33 cellular contexts compared by ENCODE assay signal in the genomic region with DNA sequence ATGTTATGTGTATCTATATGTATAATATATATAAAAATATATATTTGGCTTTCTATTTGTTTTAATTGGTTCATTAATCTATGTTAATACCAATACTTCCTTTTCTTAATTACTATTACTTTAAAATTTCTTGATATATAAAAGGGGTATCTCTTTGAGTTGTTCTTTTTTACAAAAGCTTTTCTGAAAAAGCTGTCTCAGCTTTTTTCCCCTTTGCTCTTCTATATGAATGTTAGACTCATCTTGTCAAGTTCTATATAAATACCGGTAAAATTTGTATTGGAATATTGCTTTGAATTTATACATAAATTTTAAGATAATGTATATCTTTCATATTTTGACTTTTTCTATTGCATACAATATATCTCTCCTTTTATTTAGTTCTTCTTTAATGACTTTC.
"Had no signal": no experiment of that assay in that cellular context is flagged by ENCODE, and none has a peak within 500 bp of the region (broad histone marks: within the 10 kb centered on the region; RNA-seq: fewer than 3 reads in every experiment).

No MANE protein-coding gene starts in this region.

- H3K27me3 ChIP-seq: adrenal gland, body of pancreas, brain microvascular endothelial cell, breast epithelium had no signal

- DNase-seq: activated CD4-positive, alpha-beta memory T cell treated with anti-CD3 and anti-CD28 coated beads, Interleukin-2, amount 10 ng/mL, durations not matched to agents 7 days and 5 days; activated CD4-positive, alpha-beta T cell treated with anti-CD3 and anti-CD28 coated beads for 1 hour; activated CD4-positive, alpha-beta T cell treated with anti-CD3 and anti-CD28 coated beads for 36 hours; activated CD4-positive, alpha-beta T cell treated with anti-CD3 and anti-CD28 coated beads for 48 hours; activated CD4-positive, alpha-beta T cell treated with anti-CD3 and anti-CD28 coated beads, Interleukin-2, amount 10 ng/mL, durations not matched to agents 7 days and 5 days; activated CD4-positive, alpha-beta T cell treated with anti-CD3 and anti-CD28 coated beads, Interleukin-2, amount 50 U/mL, for 48 hours; activated CD4-positive, CD25-positive, alpha-beta regulatory T cell; activated CD8-positive, alpha-beta memory T cell treated with anti-CD3 and anti-CD28 coated beads for 24 hours; activated CD8-positive, alpha-beta memory T cell treated with anti-CD3 and anti-CD28 coated beads, Interleukin-2, amount 10 ng/mL, durations not matched to agents 7 days and 5 days; activated CD8-positive, alpha-beta memory T cell treated with anti-CD3 and anti-CD28 coated beads, Interleukin-2, amount 50 U/mL, for 48 hours; activated CD8-positive, alpha-beta T cell treated with anti-CD3 and anti-CD28 coated beads, Interleukin-2, amount 10 ng/mL, durations not matched to agents 7 days and 5 days; activated effector memory CD4-positive, alpha-beta T cell treated with Interleukin-2 at 50 U/mL for 16 hours; activated gamma-delta T cell; activated naive CD4-positive, alpha-beta T cell treated with anti-CD3 and anti-CD28 coated beads, Interleukin-2, amount 50 U/mL, for 16 hours; activated naive CD4-positive, alpha-beta T cell treated with Interleukin-2 at 50 U/mL for 16 hours; activated naive CD8-positive, alpha-beta T cell treated with anti-CD3 and anti-CD28 coated beads for 36 hours; activated T-cell treated with anti-CD3 and anti-CD28 coated beads, Interleukin-2, amount 50 U/mL, for 24 hours; activated T-cell treated with anti-CD3 and anti-CD28 coated beads, Interleukin-2, amount 50 U/mL, for 48 hours; adrenal gland; amniotic stem cell; aorta; body of pancreas; brain microvascular endothelial cell; central memory CD4-positive, alpha-beta T cell; T-helper 1 cell; T-helper 2 cell; T-helper 9 cell had no signal

- H3K27ac ChIP-seq: adrenal gland, body of pancreas, brain microvascular endothelial cell, breast epithelium, VCaP had no signal

- H3K4me1 ChIP-seq: adrenal gland, body of pancreas, breast epithelium had no signal

- FAIRE-seq: astrocyte, TTC549 had no signal

- ATAC-seq: activated CD4-positive, alpha-beta T cell treated with anti-CD3 and anti-CD28 coated beads for 36 hours; activated CD4-positive, CD25-positive, alpha-beta regulatory T cell treated with anti-CD3 and anti-CD28 coated beads, Interleukin-2, amount 50 U/mL, for 24 hours; activated CD8-positive, alpha-beta memory T cell treated with anti-CD3 and anti-CD28 coated beads, Interleukin-2, amount 10 ng/mL, durations not matched to agents 7 days and 5 days; activated CD8-positive, alpha-beta T cell treated with anti-CD3 and anti-CD28 coated beads, Interleukin-2, amount 10 ng/mL, durations not matched to agents 7 days and 5 days; activated naive CD4-positive, alpha-beta T cell treated with anti-CD3 and anti-CD28 coated beads, Interleukin-2, amount 50 U/mL, for 72 hours; body of pancreas had no signal

- H3K4me3 ChIP-seq: adrenal gland, body of pancreas, breast epithelium had no signal

- H3K36me3 ChIP-seq: adrenal gland, brain microvascular endothelial cell, breast epithelium had no signal

- H3K9me3 ChIP-seq: adrenal gland, body of pancreas, breast epithelium had no signal
